Comparison of ENCODE assay signal across 1 cellular context in the genomic region with DNA sequence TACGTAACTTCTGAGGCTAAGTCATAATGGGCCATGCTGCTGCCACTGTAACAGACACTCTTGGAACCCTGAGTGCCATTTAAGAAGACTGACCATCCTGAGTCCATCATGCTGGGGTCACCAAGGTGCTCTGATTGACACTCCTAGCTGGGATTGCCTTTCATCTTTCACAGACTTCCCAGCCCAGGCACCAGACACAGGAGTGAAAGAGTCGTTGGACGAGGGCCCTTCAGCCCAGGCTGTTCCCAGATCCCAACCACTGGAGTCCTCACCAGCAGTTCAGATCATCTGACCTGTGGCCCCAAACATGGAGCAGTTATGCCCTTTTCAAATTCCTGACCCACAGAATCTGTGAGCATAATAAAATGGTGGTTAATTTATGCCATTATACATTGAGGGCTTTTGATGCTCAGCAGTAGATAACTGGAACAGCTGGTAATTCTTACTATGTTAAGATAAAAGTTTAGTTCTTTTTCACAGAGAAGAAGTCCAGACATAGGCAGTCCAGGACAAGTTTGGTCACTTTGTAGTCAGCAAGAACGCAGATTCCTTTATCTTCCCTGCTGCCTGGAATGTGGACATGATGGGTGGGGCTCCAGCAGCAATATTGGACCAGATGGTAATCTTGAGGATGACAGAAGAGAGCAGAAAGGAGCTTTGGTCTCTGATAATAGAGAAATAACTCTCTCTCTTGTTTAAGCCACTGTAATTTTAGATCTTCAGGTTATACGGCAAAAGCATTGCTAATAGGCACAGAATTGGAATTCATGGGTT.
A peak's percentile ranks its signal among the peaks of the same experiment; 100 is the strongest.
TF ChIP-seq lines count a peak whose summit lies in the region.

No MANE protein-coding gene starts in this region.

TF ChIP-seq in K562, 482 proteins besides CTCF, POLR2A, EP300 and RAD21 (continued from another document and continues in another):
- TF ChIP-seq, protein P1, sequence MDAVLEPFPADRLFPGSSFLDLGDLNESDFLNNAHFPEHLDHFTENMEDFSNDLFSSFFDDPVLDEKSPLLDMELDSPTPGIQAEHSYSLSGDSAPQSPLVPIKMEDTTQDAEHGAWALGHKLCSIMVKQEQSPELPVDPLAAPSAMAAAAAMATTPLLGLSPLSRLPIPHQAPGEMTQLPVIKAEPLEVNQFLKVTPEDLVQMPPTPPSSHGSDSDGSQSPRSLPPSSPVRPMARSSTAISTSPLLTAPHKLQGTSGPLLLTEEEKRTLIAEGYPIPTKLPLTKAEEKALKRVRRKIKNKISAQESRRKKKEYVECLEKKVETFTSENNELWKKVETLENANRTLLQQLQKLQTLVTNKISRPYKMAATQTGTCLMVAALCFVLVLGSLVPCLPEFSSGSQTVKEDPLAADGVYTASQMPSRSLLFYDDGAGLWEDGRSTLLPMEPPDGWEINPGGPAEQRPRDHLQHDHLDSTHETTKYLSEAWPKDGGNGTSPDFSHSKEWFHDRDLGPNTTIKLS (IDR thresholded peaks at IDR 0.05; ENCODE audit: borderline replicate concordance, low read depth): no peak
- no peak for TF ChIP-seq SIRT6 (IDR thresholded peaks at IDR 0.05; ENCODE audit: low read depth, low read length)
- TF ChIP-seq HMG20A (CRISPR knock-in tag; conservative IDR thresholded peaks at IDR 0.05): no peak
- TF ChIP-seq TOE1 (IDR thresholded peaks at IDR 0.05; ENCODE audit: borderline replicate concordance): no peak
- TF ChIP-seq TOE1 (CRISPR knock-in tag; IDR thresholded peaks at IDR 0.05; ENCODE audit: borderline replicate concordance, low read depth): no peak
- TF ChIP-seq RCOR1 (IDR thresholded peaks at IDR 0.05; ENCODE audit: borderline replicate concordance in 1 of 2, low read depth in 2 of 2, low read length in 2 of 2): peak in 1 of 2 experiments; percentile 90; a peak in 2 of 4 replicates
- TF ChIP-seq SMARCA4 (IDR thresholded peaks at IDR 0.05): peak; percentile 54; the same call in 1 of the 2 replicates
- TF ChIP-seq PRMT5 (CRISPR knock-in tag; IDR thresholded peaks at IDR 0.05): no peak
- no peak for TF ChIP-seq PURB (CRISPR knock-in tag; IDR thresholded peaks at IDR 0.05; ENCODE audit: low read depth)
- 0 out of 2 replicates have a peak, but pooled peaks have one; percentile 22 for TF ChIP-seq HLTF (IDR thresholded peaks at IDR 0.05)
- no peak for TF ChIP-seq PTBP1 (IDR thresholded peaks at IDR 0.05; ENCODE audit: low read depth, low read length)
- TF ChIP-seq ARID1B (IDR thresholded peaks at IDR 0.05): peak; percentile 73
- no peak for TF ChIP-seq RBM15 (IDR thresholded peaks at IDR 0.05; ENCODE audit: insufficient read depth, low read length)
- TF ChIP-seq GATA2 (CRISPR knock-in tag; IDR thresholded peaks at IDR 0.05): peak; percentile 40; the same call in 1 of the 2 replicates
- TF ChIP-seq JUNB (CRISPR knock-in tag; conservative IDR thresholded peaks at IDR 0.05): no peak
- TF ChIP-seq, protein P2, sequence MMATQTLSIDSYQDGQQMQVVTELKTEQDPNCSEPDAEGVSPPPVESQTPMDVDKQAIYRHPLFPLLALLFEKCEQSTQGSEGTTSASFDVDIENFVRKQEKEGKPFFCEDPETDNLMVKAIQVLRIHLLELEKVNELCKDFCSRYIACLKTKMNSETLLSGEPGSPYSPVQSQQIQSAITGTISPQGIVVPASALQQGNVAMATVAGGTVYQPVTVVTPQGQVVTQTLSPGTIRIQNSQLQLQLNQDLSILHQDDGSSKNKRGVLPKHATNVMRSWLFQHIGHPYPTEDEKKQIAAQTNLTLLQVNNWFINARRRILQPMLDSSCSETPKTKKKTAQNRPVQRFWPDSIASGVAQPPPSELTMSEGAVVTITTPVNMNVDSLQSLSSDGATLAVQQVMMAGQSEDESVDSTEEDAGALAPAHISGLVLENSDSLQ (IDR thresholded peaks at IDR 0.05): peak; percentile 28; the same call in 1 of the 2 replicates
- no peak for TF ChIP-seq ZNF217 (CRISPR knock-in tag; IDR thresholded peaks at IDR 0.05)
- no peak for TF ChIP-seq ZC3H11A (IDR thresholded peaks at IDR 0.05; ENCODE audit: low read depth, low read length)
- TF ChIP-seq HDAC3 (IDR thresholded peaks at IDR 0.05; ENCODE audit: borderline replicate concordance, partially characterized antibody): no peak
- TF ChIP-seq, protein P3, sequence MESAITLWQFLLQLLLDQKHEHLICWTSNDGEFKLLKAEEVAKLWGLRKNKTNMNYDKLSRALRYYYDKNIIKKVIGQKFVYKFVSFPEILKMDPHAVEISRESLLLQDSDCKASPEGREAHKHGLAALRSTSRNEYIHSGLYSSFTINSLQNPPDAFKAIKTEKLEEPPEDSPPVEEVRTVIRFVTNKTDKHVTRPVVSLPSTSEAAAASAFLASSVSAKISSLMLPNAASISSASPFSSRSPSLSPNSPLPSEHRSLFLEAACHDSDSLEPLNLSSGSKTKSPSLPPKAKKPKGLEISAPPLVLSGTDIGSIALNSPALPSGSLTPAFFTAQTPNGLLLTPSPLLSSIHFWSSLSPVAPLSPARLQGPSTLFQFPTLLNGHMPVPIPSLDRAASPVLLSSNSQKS (CRISPR knock-in tag; IDR thresholded peaks at IDR 0.05): no peak
- TF ChIP-seq MYBL2 (IDR thresholded peaks at IDR 0.05; ENCODE audit: low read depth): no peak
- TF ChIP-seq MYBL2 (CRISPR knock-in tag; IDR thresholded peaks at IDR 0.05; ENCODE audit: borderline replicate concordance): no peak
- no peak for TF ChIP-seq ZNF175 (CRISPR knock-in tag; IDR thresholded peaks at IDR 0.05; ENCODE audit: low read depth)
- TF ChIP-seq, protein P4, sequence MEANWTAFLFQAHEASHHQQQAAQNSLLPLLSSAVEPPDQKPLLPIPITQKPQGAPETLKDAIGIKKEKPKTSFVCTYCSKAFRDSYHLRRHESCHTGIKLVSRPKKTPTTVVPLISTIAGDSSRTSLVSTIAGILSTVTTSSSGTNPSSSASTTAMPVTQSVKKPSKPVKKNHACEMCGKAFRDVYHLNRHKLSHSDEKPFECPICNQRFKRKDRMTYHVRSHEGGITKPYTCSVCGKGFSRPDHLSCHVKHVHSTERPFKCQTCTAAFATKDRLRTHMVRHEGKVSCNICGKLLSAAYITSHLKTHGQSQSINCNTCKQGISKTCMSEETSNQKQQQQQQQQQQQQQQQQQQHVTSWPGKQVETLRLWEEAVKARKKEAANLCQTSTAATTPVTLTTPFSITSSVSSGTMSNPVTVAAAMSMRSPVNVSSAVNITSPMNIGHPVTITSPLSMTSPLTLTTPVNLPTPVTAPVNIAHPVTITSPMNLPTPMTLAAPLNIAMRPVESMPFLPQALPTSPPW (CRISPR knock-in tag; IDR thresholded peaks at IDR 0.05): 0 out of 2 replicates have a peak, but pooled peaks have one; percentile 12
- TF ChIP-seq, protein P5, sequence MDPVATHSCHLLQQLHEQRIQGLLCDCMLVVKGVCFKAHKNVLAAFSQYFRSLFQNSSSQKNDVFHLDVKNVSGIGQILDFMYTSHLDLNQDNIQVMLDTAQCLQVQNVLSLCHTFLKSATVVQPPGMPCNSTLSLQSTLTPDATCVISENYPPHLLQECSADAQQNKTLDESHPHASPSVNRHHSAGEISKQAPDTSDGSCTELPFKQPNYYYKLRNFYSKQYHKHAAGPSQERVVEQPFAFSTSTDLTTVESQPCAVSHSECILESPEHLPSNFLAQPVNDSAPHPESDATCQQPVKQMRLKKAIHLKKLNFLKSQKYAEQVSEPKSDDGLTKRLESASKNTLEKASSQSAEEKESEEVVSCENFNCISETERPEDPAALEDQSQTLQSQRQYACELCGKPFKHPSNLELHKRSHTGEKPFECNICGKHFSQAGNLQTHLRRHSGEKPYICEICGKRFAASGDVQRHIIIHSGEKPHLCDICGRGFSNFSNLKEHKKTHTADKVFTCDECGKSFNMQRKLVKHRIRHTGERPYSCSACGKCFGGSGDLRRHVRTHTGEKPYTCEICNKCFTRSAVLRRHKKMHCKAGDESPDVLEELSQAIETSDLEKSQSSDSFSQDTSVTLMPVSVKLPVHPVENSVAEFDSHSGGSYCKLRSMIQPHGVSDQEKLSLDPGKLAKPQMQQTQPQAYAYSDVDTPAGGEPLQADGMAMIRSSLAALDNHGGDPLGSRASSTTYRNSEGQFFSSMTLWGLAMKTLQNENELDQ (CRISPR knock-in tag; IDR thresholded peaks at IDR 0.05; ENCODE audit: borderline replicate concordance): no peak
- TF ChIP-seq ZNF76 (CRISPR knock-in tag; IDR thresholded peaks at IDR 0.05; ENCODE audit: borderline replicate concordance): no peak
- TF ChIP-seq, protein P6, sequence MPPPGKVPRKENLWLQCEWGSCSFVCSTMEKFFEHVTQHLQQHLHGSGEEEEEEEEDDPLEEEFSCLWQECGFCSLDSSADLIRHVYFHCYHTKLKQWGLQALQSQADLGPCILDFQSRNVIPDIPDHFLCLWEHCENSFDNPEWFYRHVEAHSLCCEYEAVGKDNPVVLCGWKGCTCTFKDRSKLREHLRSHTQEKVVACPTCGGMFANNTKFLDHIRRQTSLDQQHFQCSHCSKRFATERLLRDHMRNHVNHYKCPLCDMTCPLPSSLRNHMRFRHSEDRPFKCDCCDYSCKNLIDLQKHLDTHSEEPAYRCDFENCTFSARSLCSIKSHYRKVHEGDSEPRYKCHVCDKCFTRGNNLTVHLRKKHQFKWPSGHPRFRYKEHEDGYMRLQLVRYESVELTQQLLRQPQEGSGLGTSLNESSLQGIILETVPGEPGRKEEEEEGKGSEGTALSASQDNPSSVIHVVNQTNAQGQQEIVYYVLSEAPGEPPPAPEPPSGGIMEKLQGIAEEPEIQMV (tag; conservative IDR thresholded peaks at IDR 0.05; ENCODE audit: low read depth): no peak
- TF ChIP-seq ZNF184 (CRISPR knock-in tag; IDR thresholded peaks at IDR 0.05): no peak
- TF ChIP-seq ZNF436 (CRISPR knock-in tag; IDR thresholded peaks at IDR 0.05): no peak
- TF ChIP-seq NCOR1 (IDR thresholded peaks at IDR 0.05): 0 out of 2 replicates have a peak, but pooled peaks have one; percentile 20
- TF ChIP-seq XRCC3 (IDR thresholded peaks at IDR 0.05): no peak
- no peak for TF ChIP-seq DDX20 (tag; IDR thresholded peaks at IDR 0.05; ENCODE audit: low read depth)
- peak; percentile 11 for TF ChIP-seq MEIS2 (IDR thresholded peaks at IDR 0.05; ENCODE audit: partially characterized antibody)
- no peak for TF ChIP-seq STAT5B (CRISPR knock-in tag; IDR thresholded peaks at IDR 0.05)
- no peak for TF ChIP-seq NFXL1 (CRISPR knock-in tag; IDR thresholded peaks at IDR 0.05)
- TF ChIP-seq POLR2H (tag; IDR thresholded peaks at IDR 0.05; ENCODE audit: low read depth): no peak
- TF ChIP-seq ADNP (tag; IDR thresholded peaks at IDR 0.05): peak; percentile 72
- TF ChIP-seq BCOR (IDR thresholded peaks at IDR 0.05): peak; percentile 62; the same call in 1 of the 2 replicates
- no peak for TF ChIP-seq FUS (optimal IDR thresholded peaks at IDR 0.05; ENCODE audit: low read depth, low read length)
- TF ChIP-seq BHLHE40 (IDR thresholded peaks at IDR 0.05; ENCODE audit: low read length): no peak
- TF ChIP-seq KAT2B (IDR thresholded peaks at IDR 0.05; ENCODE audit: low read depth, low read length): no peak
- no peak for TF ChIP-seq FOXJ2 (tag; IDR thresholded peaks at IDR 0.05)
- TF ChIP-seq, protein P7, sequence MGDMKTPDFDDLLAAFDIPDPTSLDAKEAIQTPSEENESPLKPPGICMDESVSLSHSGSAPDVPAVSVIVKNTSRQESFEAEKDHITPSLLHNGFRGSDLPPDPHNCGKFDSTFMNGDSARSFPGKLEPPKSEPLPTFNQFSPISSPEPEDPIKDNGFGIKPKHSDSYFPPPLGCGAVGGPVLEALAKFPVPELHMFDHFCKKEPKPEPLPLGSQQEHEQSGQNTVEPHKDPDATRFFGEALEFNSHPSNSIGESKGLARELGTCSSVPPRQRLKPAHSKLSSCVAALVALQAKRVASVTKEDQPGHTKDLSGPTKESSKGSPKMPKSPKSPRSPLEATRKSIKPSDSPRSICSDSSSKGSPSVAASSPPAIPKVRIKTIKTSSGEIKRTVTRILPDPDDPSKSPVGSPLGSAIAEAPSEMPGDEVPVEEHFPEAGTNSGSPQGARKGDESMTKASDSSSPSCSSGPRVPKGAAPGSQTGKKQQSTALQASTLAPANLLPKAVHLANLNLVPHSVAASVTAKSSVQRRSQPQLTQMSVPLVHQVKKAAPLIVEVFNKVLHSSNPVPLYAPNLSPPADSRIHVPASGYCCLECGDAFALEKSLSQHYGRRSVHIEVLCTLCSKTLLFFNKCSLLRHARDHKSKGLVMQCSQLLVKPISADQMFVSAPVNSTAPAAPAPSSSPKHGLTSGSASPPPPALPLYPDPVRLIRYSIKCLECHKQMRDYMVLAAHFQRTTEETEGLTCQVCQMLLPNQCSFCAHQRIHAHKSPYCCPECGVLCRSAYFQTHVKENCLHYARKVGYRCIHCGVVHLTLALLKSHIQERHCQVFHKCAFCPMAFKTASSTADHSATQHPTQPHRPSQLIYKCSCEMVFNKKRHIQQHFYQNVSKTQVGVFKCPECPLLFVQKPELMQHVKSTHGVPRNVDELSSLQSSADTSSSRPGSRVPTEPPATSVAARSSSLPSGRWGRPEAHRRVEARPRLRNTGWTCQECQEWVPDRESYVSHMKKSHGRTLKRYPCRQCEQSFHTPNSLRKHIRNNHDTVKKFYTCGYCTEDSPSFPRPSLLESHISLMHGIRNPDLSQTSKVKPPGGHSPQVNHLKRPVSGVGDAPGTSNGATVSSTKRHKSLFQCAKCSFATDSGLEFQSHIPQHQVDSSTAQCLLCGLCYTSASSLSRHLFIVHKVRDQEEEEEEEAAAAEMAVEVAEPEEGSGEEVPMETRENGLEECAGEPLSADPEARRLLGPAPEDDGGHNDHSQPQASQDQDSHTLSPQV (IDR thresholded peaks at IDR 0.05): no peak
- peak; percentile 30; the same call in 1 of the 2 replicates for TF ChIP-seq ZKSCAN1 (IDR thresholded peaks at IDR 0.05; ENCODE audit: low read depth, low read length)
- TF ChIP-seq ZNF124 (CRISPR knock-in tag; IDR thresholded peaks at IDR 0.05): no peak
- peak; percentile 76 to 85; a peak in 3 of 4 replicates for TF ChIP-seq TEAD1 (CRISPR knock-in tag; IDR thresholded peaks at IDR 0.05)
- TF ChIP-seq, protein P8, sequence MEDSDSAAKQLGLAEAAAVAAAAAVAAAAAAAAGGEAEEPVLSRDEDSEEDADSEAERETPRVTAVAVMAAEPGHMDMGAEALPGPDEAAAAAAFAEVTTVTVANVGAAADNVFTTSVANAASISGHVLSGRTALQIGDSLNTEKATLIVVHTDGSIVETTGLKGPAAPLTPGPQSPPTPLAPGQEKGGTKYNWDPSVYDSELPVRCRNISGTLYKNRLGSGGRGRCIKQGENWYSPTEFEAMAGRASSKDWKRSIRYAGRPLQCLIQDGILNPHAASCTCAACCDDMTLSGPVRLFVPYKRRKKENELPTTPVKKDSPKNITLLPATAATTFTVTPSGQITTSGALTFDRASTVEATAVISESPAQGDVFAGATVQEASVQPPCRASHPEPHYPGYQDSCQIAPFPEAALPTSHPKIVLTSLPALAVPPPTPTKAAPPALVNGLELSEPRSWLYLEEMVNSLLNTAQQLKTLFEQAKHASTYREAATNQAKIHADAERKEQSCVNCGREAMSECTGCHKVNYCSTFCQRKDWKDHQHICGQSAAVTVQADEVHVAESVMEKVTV (CRISPR knock-in tag; IDR thresholded peaks at IDR 0.05): no peak
- TF ChIP-seq, protein P9, sequence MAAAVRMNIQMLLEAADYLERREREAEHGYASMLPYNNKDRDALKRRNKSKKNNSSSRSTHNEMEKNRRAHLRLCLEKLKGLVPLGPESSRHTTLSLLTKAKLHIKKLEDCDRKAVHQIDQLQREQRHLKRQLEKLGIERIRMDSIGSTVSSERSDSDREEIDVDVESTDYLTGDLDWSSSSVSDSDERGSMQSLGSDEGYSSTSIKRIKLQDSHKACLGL (CRISPR knock-in tag; IDR thresholded peaks at IDR 0.05; ENCODE audit: borderline replicate concordance, poor library complexity, severe bottlenecking): no peak
- no peak for TF ChIP-seq ZBED1 (IDR thresholded peaks at IDR 0.05)
- TF ChIP-seq ZNF224 (CRISPR knock-in tag; IDR thresholded peaks at IDR 0.05): no peak
- TF ChIP-seq SMARCC2 (IDR thresholded peaks at IDR 0.05; ENCODE audit: low read depth): no peak
